1 cellular context compared by ENCODE assay signal in genomic region chr11:113907681-113908080, GRCh38.
TF ChIP-seq lines count a peak whose summit lies in the region.

No MANE protein-coding gene starts in this region.

TF ChIP-seq in SK-N-SH, 30 proteins besides CTCF, POLR2A, EP300 and RAD21:
- TF ChIP-seq TAF1 (IDR thresholded peaks at IDR 0.05; ENCODE audit: borderline replicate concordance, low read depth, low read length) (no peak), FOXJ3 (CRISPR knock-in tag; IDR thresholded peaks at IDR 0.05) (no peak), POLR2AphosphoS5 (IDR thresholded peaks at IDR 0.05; ENCODE audit: low read depth, low read length) (no peak)
